Comparison of ENCODE assay signal across 24 cellular contexts in the genomic region with DNA sequence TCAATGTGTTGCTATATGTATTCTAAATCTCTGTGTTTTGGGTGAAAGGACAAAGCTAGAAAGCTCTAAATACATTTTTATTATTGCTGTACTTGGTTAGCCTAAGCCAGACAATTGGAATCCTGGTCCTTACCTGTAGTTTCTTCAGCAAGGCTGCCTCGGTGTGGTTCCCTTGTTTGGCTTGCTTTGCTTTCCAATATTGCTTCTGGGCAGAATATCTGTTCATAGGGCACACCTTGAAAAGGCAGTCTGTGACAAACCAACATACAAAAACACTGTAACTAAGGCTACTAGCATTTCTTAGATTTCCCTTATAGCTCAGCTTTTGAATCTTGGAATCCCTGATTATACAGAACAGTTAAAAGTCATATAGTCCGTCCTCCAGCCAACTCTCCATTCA.
DNase-seq lines count a peak whose midpoint lies in the region; ATAC-seq, FAIRE-seq and TF ChIP-seq lines count a peak whose summit lies in the region.
"Had no signal": no experiment of that assay in that cellular context is flagged by ENCODE, and none has a peak within 500 bp of the region (broad histone marks: within the 10 kb centered on the region; RNA-seq: fewer than 3 reads in every experiment).

No MANE protein-coding gene starts in this region.

- TF ChIP-seq POLR2A in stomach (IDR thresholded peaks at IDR 0.05), result no peak

- H3K4me3 ChIP-seq in mammary epithelial cell (replicated peaks in 1 of 3; ENCODE audit: insufficient read depth in 1 of 3, low read depth in 2 of 3, low read length in 3 of 3) (no peak overlapping the region), stomach (no peak overlapping the region), kidney (ENCODE audit: low read length in 2 of 2) (no peak overlapping the region)
- H3K4me3 ChIP-seq: MG63, PC-9, SJCRH30 had no signal

- H3K4me1 ChIP-seq in mammary epithelial cell (ENCODE audit: insufficient read depth, low read length), result peaks cover 31% of the 10 kb centered on the region
- peaks cover 0 to 26% (median 13%) of the 10 kb centered on the region in 4 donors for H3K4me1 ChIP-seq in stomach
- H3K4me1 ChIP-seq in kidney (ENCODE audit: control insufficient read depth in 1 of 2, insufficient read depth in 1 of 2, low read depth in 1 of 2, low read length in 2 of 2), result peaks cover 0 to 17% of the 10 kb centered on the region in 2 donors

- 45% methylated on average over 2 of the region's 2 CpGs for WGBS in mammary epithelial cell (ENCODE audit: low coverage, missing lambda C conversion rate)
- 45 to 79% (median 59%) methylated on average over 2 of the region's 2 CpGs for WGBS in stomach, 5 donors

- no peaks in the 10 kb centered on the region for H4K20me1 ChIP-seq in mammary epithelial cell (ENCODE audit: insufficient read depth, low read length)

- DNase-seq in GM19239 (ENCODE audit: insufficient read length, low spot score), result no peak
- DNase-seq in mammary epithelial cell, result no peak
- DNase-seq in left lobe of liver (ENCODE audit: low spot score), result no peak
- DNase-seq in stomach, result no peak
- no peak for DNase-seq in kidney
- no peak for DNase-seq in activated naive CD4-positive, alpha-beta T cell (lab: John Stamatoyannopoulos, UW)
- DNase-seq: C1 segment of cervical spinal cord, Calu3, DMS79 treated with DMSO at 0.1 percent for 48 hours, H7, KBM-7, MG63, NCI-H1105 treated with DMSO at 0.1 percent for 48 hours, NCI-H2029, NCI-H446, NCI-H524 treated with DMSO at 0.1 percent for 48 hours, NCI-H774, PC-9, SJCRH30 had no signal

- no peak overlapping the region for H3K9ac ChIP-seq in mammary epithelial cell (ENCODE audit: insufficient read depth, low read length)
- H3K9ac ChIP-seq in kidney (ENCODE audit: low read length in 2 of 2), result no peak overlapping the region

- TF ChIP-seq CTCF in mammary epithelial cell (conservative IDR thresholded peaks at IDR 0.05 in 1 of 2, IDR thresholded peaks at IDR 0.05 in 1 of 2; ENCODE audit: extremely low read depth in 1 of 2, insufficient read depth in 1 of 2, low read depth in 1 of 2, low read length in 2 of 2), result no peak
- no peak for TF ChIP-seq CTCF in stomach (IDR thresholded peaks at IDR 0.05)
- no peak for TF ChIP-seq CTCF in kidney (IDR thresholded peaks at IDR 0.05; ENCODE audit: borderline replicate concordance, extremely low read depth, insufficient read depth)

- in situ Hi-C loops in mammary epithelial cell (cut with MboI; ENCODE audit: low sequenced_read_pairs in 2 of 2), result no loop called here

- intact Hi-C loops in mammary epithelial cell (cut with micrococcal nuclease) (no loop called here), stomach (cut with DNase I; ENCODE audit: low total_unique reads) (no loop called here), kidney (cut with DNase I) (no loop called here)

- H3K27me3 ChIP-seq in mammary epithelial cell (ENCODE audit: insufficient read depth, low read length) (no peaks in the 10 kb centered on the region), stomach (no peaks in the 10 kb centered on the region)
- H3K27me3 ChIP-seq: MG63, SJCRH30 had no signal

- ATAC-seq in left lobe of liver (peak; percentile 15), GM21529 (IDR thresholded peaks at IDR 0.05; ENCODE audit: unreplicated experiment) (no peak)
- ATAC-seq: Right ventricle myocardium inferior, SK-N-SH treated with all-trans-retinoic acid at 6 μM for 48 hours had no signal

- H3K36me3 ChIP-seq in mammary epithelial cell (ENCODE audit: insufficient read depth, low read length) (no peaks in the 10 kb centered on the region), stomach (peaks cover 0 to under 1% (median 0%) of the 10 kb centered on the region in 4 donors), kidney (ENCODE audit: control insufficient read depth in 1 of 2, insufficient read depth in 2 of 2, low read length in 2 of 2) (no peaks in the 10 kb centered on the region)
- H3K36me3 ChIP-seq: MG63, SJCRH30 had no signal

- H3K79me2 ChIP-seq in mammary epithelial cell (ENCODE audit: insufficient read depth, low read length), result peaks cover 9% of the 10 kb centered on the region

- CTCF ChIA-PET in mammary epithelial cell (lab: Charles Lee; ENCODE audit: low non-redundant PET), result no interaction called here

- TF ChIP-seq EP300 in stomach (IDR thresholded peaks at IDR 0.05), result no peak

- H2AFZ ChIP-seq in mammary epithelial cell (ENCODE audit: low read depth, low read length), result peak overlapping the region; percentile 18
- H2AFZ ChIP-seq: PC-9 had no signal

- dilution Hi-C loops in mammary epithelial cell (cut with HindIII; ENCODE audit: low sequenced_read_pairs), result no loop called here

- FAIRE-seq in GM19239 (lab: Jason Lieb, UNC) (peak; percentile 59), kidney (lab: Jason Lieb, UNC) (no peak)
- FAIRE-seq: GM12892, HTR-8/SVneo had no signal

- H3K27ac ChIP-seq in mammary epithelial cell (ENCODE audit: insufficient read depth, low read depth, low read length) (peak overlapping the region; percentile 38), stomach (peak overlapping the region in 3 of 5 donors; percentile 9 to 44 (median 37)), kidney (ENCODE audit: low read depth in 2 of 2, low read length in 2 of 2) (no peak overlapping the region)
- H3K27ac ChIP-seq: PC-9, SJCRH30 had no signal

- H3K9me3 ChIP-seq in mammary epithelial cell (replicated peaks; ENCODE audit: insufficient read depth, low read length) (no peaks in the 10 kb centered on the region), stomach (no peaks in the 10 kb centered on the region), kidney (ENCODE audit: control insufficient read depth in 1 of 2, low read length in 2 of 2) (no peaks in the 10 kb centered on the region)
- H3K9me3 ChIP-seq: MG63, SJCRH30 had no signal

- BruUV-seq in mammary epithelial cell (replicated peaks; lab: Mats Ljungman, UMichigan), result no TSS peak

- H3K4me2 ChIP-seq in mammary epithelial cell (ENCODE audit: insufficient read depth, low read depth, low read length), result peak overlapping the region; percentile 26
- H3K4me2 ChIP-seq: PC-9 had no signal

Comparison
In these comparisons a context has a peak if more than half of its experiments do, and no peak if none do; other contexts are left out.
1. H3K27ac ChIP-seq: peak in mammary epithelial cell (single experiment) and stomach (3 of 5); none in kidney (0 of 2).